Comparison of ENCODE assay signal across 1 cellular context in the genomic region with DNA sequence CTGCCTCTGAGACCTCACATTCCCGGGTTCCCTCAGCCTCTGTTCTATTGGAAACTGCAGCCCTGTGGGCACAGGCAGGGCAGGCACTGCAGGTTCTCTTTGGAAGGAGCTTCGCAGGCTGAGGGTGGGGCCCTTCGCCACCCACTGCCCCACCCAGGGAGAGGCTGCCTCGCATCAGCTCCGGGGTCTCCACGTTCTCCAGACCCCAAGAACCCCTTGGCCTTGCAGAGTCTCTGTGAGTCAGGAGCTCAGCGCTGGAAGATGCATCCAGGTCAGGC.
TF ChIP-seq lines count a peak whose summit lies in the region.

No MANE protein-coding gene starts in this region.

TF ChIP-seq in HepG2, 621 proteins besides CTCF, POLR2A, EP300 and RAD21 (continued from another document and continues in another):
- TF ChIP-seq, protein P1, sequence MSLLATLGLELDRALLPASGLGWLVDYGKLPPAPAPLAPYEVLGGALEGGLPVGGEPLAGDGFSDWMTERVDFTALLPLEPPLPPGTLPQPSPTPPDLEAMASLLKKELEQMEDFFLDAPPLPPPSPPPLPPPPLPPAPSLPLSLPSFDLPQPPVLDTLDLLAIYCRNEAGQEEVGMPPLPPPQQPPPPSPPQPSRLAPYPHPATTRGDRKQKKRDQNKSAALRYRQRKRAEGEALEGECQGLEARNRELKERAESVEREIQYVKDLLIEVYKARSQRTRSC (CRISPR knock-in tag; IDR thresholded peaks at IDR 0.05; ENCODE audit: low read depth), result no peak
- TF ChIP-seq ADNP (CRISPR knock-in tag; IDR thresholded peaks at IDR 0.05) (no peak), SUZ12 (IDR thresholded peaks at IDR 0.05; ENCODE audit: low read depth, low read length) (no peak), NRL (CRISPR knock-in tag; IDR thresholded peaks at IDR 0.05; ENCODE audit: borderline replicate concordance) (0 out of 2 replicates have a peak, but pooled peaks have one; percentile 29), ZNF879 (CRISPR knock-in tag; IDR thresholded peaks at IDR 0.05) (peak; percentile 60; the same call in 1 of the 2 replicates), MBNL3 (CRISPR knock-in tag; conservative IDR thresholded peaks at IDR 0.05) (no peak), MIXL1 (CRISPR knock-in tag; IDR thresholded peaks at IDR 0.05) (no peak), SOX13 (IDR thresholded peaks at IDR 0.05) (0 out of 2 replicates have a peak, but pooled peaks have one; percentile 2), SOX13 (CRISPR knock-in tag; conservative IDR thresholded peaks at IDR 0.05 in 1 of 2, IDR thresholded peaks at IDR 0.05 in 1 of 2) (no peak), IRF2 (CRISPR knock-in tag; IDR thresholded peaks at IDR 0.05) (no peak), ZNF317 (CRISPR knock-in tag; IDR thresholded peaks at IDR 0.05) (no peak), ZNF446 (CRISPR knock-in tag; IDR thresholded peaks at IDR 0.05) (no peak), CBX2 (IDR thresholded peaks at IDR 0.05; ENCODE audit: low read depth, low read length) (no peak), CBX2 (CRISPR knock-in tag; IDR thresholded peaks at IDR 0.05; ENCODE audit: low read depth) (0 out of 2 replicates have a peak, but pooled peaks have one; percentile 57), KLF15 (CRISPR knock-in tag; IDR thresholded peaks at IDR 0.05; ENCODE audit: borderline replicate concordance) (no peak), ZNF781 (CRISPR knock-in tag; IDR thresholded peaks at IDR 0.05; ENCODE audit: borderline replicate concordance, not compliant biosample characterization) (no peak), KMT2A (CRISPR knock-in tag; IDR thresholded peaks at IDR 0.05) (no peak), KAT2B (IDR thresholded peaks at IDR 0.05; ENCODE audit: borderline replicate concordance, low read depth, low read length) (no peak), REPIN1 (CRISPR knock-in tag; IDR thresholded peaks at IDR 0.05; ENCODE audit: borderline replicate concordance, low read depth) (peak; percentile 13; the same call in 1 of the 2 replicates), ZNF451 (CRISPR knock-in tag; IDR thresholded peaks at IDR 0.05) (0 out of 2 replicates have a peak, but pooled peaks have one; percentile 28), MTF1 (CRISPR knock-in tag; IDR thresholded peaks at IDR 0.05) (no peak), FOXO1 (CRISPR knock-in tag; IDR thresholded peaks at IDR 0.05) (no peak), ZNF136 (CRISPR knock-in tag; IDR thresholded peaks at IDR 0.05; ENCODE audit: low read depth) (no peak), SP1 (IDR thresholded peaks at IDR 0.05) (no peak), SP1 (CRISPR knock-in tag; IDR thresholded peaks at IDR 0.05) (no peak), KLF6 (CRISPR knock-in tag; IDR thresholded peaks at IDR 0.05) (no peak), BRCA1 (CRISPR knock-in tag; IDR thresholded peaks at IDR 0.05) (no peak), TRIM24 (CRISPR knock-in tag; IDR thresholded peaks at IDR 0.05) (no peak), ZFYVE20 (CRISPR knock-in tag; IDR thresholded peaks at IDR 0.05; ENCODE audit: borderline replicate concordance, low read depth) (no peak)
- TF ChIP-seq, protein P2, sequence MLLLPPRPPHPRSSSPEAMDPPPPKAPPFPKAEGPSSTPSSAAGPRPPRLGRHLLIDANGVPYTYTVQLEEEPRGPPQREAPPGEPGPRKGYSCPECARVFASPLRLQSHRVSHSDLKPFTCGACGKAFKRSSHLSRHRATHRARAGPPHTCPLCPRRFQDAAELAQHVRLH (CRISPR knock-in tag; IDR thresholded peaks at IDR 0.05; ENCODE audit: borderline replicate concordance, low read depth), result 0 out of 2 replicates have a peak, but pooled peaks have one; percentile 10
- TF ChIP-seq, protein P3, sequence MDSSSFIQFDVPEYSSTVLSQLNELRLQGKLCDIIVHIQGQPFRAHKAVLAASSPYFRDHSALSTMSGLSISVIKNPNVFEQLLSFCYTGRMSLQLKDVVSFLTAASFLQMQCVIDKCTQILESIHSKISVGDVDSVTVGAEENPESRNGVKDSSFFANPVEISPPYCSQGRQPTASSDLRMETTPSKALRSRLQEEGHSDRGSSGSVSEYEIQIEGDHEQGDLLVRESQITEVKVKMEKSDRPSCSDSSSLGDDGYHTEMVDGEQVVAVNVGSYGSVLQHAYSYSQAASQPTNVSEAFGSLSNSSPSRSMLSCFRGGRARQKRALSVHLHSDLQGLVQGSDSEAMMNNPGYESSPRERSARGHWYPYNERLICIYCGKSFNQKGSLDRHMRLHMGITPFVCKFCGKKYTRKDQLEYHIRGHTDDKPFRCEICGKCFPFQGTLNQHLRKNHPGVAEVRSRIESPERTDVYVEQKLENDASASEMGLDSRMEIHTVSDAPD (CRISPR knock-in tag; IDR thresholded peaks at IDR 0.05), result peak; percentile 45; the same call in 1 of the 2 replicates
- TF ChIP-seq, protein P4, sequence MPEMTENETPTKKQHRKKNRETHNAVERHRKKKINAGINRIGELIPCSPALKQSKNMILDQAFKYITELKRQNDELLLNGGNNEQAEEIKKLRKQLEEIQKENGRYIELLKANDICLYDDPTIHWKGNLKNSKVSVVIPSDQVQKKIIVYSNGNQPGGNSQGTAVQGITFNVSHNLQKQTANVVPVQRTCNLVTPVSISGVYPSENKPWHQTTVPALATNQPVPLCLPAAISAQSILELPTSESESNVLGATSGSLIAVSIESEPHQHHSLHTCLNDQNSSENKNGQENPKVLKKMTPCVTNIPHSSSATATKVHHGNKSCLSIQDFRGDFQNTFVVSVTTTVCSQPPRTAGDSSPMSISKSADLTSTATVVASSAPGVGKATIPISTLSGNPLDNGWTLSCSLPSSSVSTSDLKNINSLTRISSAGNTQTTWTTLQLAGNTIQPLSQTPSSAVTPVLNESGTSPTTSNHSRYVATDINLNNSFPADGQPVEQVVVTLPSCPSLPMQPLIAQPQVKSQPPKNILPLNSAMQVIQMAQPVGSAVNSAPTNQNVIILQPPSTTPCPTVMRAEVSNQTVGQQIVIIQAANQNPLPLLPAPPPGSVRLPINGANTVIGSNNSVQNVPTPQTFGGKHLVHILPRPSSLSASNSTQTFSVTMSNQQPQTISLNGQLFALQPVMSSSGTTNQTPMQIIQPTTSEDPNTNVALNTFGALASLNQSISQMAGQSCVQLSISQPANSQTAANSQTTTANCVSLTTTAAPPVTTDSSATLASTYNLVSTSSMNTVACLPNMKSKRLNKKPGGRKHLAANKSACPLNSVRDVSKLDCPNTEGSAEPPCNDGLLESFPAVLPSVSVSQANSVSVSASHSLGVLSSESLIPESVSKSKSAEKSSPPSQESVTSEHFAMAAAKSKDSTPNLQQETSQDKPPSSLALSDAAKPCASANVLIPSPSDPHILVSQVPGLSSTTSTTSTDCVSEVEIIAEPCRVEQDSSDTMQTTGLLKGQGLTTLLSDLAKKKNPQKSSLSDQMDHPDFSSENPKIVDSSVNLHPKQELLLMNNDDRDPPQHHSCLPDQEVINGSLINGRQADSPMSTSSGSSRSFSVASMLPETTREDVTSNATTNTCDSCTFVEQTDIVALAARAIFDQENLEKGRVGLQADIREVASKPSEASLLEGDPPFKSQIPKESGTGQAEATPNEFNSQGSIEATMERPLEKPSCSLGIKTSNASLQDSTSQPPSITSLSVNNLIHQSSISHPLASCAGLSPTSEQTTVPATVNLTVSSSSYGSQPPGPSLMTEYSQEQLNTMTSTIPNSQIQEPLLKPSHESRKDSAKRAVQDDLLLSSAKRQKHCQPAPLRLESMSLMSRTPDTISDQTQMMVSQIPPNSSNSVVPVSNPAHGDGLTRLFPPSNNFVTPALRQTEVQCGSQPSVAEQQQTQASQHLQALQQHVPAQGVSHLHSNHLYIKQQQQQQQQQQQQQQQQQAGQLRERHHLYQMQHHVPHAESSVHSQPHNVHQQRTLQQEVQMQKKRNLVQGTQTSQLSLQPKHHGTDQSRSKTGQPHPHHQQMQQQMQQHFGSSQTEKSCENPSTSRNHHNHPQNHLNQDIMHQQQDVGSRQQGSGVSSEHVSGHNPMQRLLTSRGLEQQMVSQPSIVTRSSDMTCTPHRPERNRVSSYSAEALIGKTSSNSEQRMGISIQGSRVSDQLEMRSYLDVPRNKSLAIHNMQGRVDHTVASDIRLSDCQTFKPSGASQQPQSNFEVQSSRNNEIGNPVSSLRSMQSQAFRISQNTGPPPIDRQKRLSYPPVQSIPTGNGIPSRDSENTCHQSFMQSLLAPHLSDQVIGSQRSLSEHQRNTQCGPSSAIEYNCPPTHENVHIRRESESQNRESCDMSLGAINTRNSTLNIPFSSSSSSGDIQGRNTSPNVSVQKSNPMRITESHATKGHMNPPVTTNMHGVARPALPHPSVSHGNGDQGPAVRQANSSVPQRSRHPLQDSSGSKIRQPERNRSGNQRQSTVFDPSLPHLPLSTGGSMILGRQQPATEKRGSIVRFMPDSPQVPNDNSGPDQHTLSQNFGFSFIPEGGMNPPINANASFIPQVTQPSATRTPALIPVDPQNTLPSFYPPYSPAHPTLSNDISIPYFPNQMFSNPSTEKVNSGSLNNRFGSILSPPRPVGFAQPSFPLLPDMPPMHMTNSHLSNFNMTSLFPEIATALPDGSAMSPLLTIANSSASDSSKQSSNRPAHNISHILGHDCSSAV (CRISPR knock-in tag; IDR thresholded peaks at IDR 0.05; ENCODE audit: borderline replicate concordance), result no peak
- TF ChIP-seq, protein P5, sequence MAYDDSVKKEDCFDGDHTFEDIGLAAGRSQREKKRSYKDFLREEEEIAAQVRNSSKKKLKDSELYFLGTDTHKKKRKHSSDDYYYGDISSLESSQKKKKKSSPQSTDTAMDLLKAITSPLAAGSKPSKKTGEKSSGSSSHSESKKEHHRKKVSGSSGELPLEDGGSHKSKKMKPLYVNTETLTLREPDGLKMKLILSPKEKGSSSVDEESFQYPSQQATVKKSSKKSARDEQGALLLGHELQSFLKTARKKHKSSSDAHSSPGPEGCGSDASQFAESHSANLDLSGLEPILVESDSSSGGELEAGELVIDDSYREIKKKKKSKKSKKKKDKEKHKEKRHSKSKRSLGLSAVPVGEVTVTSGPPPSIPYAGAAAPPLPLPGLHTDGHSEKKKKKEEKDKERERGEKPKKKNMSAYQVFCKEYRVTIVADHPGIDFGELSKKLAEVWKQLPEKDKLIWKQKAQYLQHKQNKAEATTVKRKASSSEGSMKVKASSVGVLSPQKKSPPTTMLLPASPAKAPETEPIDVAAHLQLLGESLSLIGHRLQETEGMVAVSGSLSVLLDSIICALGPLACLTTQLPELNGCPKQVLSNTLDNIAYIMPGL (CRISPR knock-in tag; IDR thresholded peaks at IDR 0.05; ENCODE audit: borderline replicate concordance in 1 of 2, low read depth in 1 of 2), result no peak
- TF ChIP-seq, protein P6, sequence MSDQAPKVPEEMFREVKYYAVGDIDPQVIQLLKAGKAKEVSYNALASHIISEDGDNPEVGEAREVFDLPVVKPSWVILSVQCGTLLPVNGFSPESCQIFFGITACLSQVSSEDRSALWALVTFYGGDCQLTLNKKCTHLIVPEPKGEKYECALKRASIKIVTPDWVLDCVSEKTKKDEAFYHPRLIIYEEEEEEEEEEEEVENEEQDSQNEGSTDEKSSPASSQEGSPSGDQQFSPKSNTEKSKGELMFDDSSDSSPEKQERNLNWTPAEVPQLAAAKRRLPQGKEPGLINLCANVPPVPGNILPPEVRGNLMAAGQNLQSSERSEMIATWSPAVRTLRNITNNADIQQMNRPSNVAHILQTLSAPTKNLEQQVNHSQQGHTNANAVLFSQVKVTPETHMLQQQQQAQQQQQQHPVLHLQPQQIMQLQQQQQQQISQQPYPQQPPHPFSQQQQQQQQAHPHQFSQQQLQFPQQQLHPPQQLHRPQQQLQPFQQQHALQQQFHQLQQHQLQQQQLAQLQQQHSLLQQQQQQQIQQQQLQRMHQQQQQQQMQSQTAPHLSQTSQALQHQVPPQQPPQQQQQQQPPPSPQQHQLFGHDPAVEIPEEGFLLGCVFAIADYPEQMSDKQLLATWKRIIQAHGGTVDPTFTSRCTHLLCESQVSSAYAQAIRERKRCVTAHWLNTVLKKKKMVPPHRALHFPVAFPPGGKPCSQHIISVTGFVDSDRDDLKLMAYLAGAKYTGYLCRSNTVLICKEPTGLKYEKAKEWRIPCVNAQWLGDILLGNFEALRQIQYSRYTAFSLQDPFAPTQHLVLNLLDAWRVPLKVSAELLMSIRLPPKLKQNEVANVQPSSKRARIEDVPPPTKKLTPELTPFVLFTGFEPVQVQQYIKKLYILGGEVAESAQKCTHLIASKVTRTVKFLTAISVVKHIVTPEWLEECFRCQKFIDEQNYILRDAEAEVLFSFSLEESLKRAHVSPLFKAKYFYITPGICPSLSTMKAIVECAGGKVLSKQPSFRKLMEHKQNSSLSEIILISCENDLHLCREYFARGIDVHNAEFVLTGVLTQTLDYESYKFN (CRISPR knock-in tag; conservative IDR thresholded peaks at IDR 0.05), result no peak
- TF ChIP-seq, protein P7, sequence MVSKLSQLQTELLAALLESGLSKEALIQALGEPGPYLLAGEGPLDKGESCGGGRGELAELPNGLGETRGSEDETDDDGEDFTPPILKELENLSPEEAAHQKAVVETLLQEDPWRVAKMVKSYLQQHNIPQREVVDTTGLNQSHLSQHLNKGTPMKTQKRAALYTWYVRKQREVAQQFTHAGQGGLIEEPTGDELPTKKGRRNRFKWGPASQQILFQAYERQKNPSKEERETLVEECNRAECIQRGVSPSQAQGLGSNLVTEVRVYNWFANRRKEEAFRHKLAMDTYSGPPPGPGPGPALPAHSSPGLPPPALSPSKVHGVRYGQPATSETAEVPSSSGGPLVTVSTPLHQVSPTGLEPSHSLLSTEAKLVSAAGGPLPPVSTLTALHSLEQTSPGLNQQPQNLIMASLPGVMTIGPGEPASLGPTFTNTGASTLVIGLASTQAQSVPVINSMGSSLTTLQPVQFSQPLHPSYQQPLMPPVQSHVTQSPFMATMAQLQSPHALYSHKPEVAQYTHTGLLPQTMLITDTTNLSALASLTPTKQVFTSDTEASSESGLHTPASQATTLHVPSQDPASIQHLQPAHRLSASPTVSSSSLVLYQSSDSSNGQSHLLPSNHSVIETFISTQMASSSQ (IDR thresholded peaks at IDR 0.05; ENCODE audit: low read depth), result no peak
- TF ChIP-seq, protein P7 (CRISPR knock-in tag; IDR thresholded peaks at IDR 0.05; ENCODE audit: borderline replicate concordance), result no peak
